Comparison of ENCODE assay signal across 24 cellular contexts in the genomic region with DNA sequence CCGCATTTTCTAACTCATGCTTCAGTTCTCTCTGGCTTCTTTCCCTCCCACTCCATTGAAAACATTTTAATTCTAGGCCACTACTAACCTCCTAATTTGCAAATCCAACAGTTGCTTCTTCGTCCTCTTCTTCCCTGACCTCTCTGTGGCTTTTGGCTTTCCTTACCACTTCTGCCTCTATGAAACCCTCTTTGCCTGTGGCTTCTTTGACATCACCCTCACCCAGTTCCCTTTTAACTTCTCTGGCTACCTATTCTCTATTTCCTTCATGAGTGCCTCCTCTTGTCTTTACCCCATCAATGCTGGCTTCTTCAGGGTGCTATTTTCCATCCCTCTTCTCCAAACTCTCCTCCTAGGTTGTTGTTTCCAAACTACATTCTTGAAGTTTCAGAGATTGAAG. TPM values are rescaled to one million over a fixed set of nuclear protein-coding genes. Genes with fewer than 3 reads are reported as not detected.
"Had no signal": no experiment of that assay in that cellular context is flagged by ENCODE, and none has a peak within 500 bp of the region (broad histone marks: within the 10 kb centered on the region; RNA-seq: fewer than 3 reads in every experiment).

No MANE protein-coding gene starts in this region.

- ATAC-seq: activated CD4-positive, CD25-positive, alpha-beta regulatory T cell treated with anti-CD3 and anti-CD28 coated beads, Interleukin-2, amount 50 U/mL, for 24 hours; activated CD8-positive, alpha-beta T cell treated with anti-CD3 and anti-CD28 coated beads for 36 hours; body of pancreas; Right ventricle myocardium inferior; SK-N-SH treated with all-trans-retinoic acid at 6 μM for 48 hours had no signal

- H3K4me3 ChIP-seq: body of pancreas, MG63, SJSA1 had no signal

- H3K9me3 ChIP-seq: body of pancreas, MG63, SJSA1 had no signal

- FAIRE-seq: bronchial epithelial cell had no signal

- DNase-seq: activated CD4-positive, alpha-beta T cell treated with anti-CD3 and anti-CD28 coated beads for 4 hours; activated CD8-positive, alpha-beta memory T cell treated with anti-CD3 and anti-CD28 coated beads, Interleukin-2, amount 50 U/mL, for 4 hours; activated CD8-positive, alpha-beta T cell treated with anti-CD3 and anti-CD28 coated beads for 36 hours; activated naive CD4-positive, alpha-beta T cell; activated T-cell treated with anti-CD3 and anti-CD28 coated beads, Interleukin-2, amount 50 U/mL, for 1 hour; aorta; body of pancreas; central memory CD4-positive, alpha-beta T cell; cortex of kidney; MG63; NCI-H1092 treated with DMSO at 0.1 percent for 48 hours; NCI-H1417 treated with DMSO at 0.1 percent for 48 hours; NCI-H1694 treated with DMSO at 0.1 percent for 48 hours; NCI-H2029 treated with DMSO at 0.1 percent for 48 hours; NCI-H345; NCI-H510A; T-helper 1 cell had no signal

- H3K27me3 ChIP-seq: body of pancreas, MG63, SJSA1 had no signal

- H3K27ac ChIP-seq: body of pancreas, SJSA1 had no signal

- H3K36me3 ChIP-seq: MG63, SJSA1 had no signal

RNA-seq across cellular contexts. Expression of gene GLT8D2, which starts 10.0 kb away (rescaled TPM):
- total RNA-seq: activated CD8-positive, alpha-beta T cell treated with anti-CD3 and anti-CD28 coated beads for 36 hours; OCI-LY7; T-helper 2 cell treated with Interferon-gamma antibody and Interleukin-4, amounts not matched to agents 100 ng/mL and 5 ng/mL, for 36 hours had no signal
